28 cellular contexts compared by ENCODE assay signal in genomic region chr15:56776839-56777238, GRCh38.
"Had no signal": no experiment of that assay in that cellular context is flagged by ENCODE, and none has a peak within 500 bp of the region (broad histone marks: within the 10 kb centered on the region; RNA-seq: fewer than 3 reads in every experiment).

No MANE protein-coding gene starts in this region.

- H3K27me3 ChIP-seq: colonic mucosa, dorsolateral prefrontal cortex, esophagus muscularis mucosa, esophagus squamous epithelium, foreskin keratinocyte, gastrocnemius medialis, gastroesophageal sphincter, heart left ventricle, heart right ventricle, hepatocyte had no signal

- H3K4me2 ChIP-seq: hepatocyte had no signal

- H3K4me3 ChIP-seq: colonic mucosa, coronary artery, dorsolateral prefrontal cortex, esophagus muscularis mucosa, esophagus squamous epithelium, gastrocnemius medialis, gastroesophageal sphincter, heart left ventricle, heart right ventricle, hepatocyte had no signal

- H3K79me2 ChIP-seq: hepatocyte had no signal

- H3K27ac Mint-ChIP-seq: effector memory CD8-positive, alpha-beta T cell; endodermal cell had no signal

- H2AFZ ChIP-seq: hepatocyte had no signal

- H3K4me3 Mint-ChIP-seq: dendritic cell treated with granulocyte-macrophage colony-stimulating factor and Interleukin-4, amounts not matched to agents 40 ng/mL and 50 ng/mL, for 4 days; effector memory CD8-positive, alpha-beta T cell; endodermal cell had no signal

- H3K27me3 Mint-ChIP-seq: dendritic cell treated with granulocyte-macrophage colony-stimulating factor and Interleukin-4, amounts not matched to agents 40 ng/mL and 50 ng/mL, for 4 days had no signal

- ATAC-seq: effector memory CD8-positive, alpha-beta T cell; esophagus mucosa; gastrocnemius medialis; gastroesophageal sphincter; heart left ventricle; heart right ventricle had no signal

- H3K4me1 ChIP-seq: colonic mucosa, foreskin keratinocyte had no signal

- H3K9me3 ChIP-seq: colonic mucosa, esophagus muscularis mucosa, esophagus squamous epithelium, gastrocnemius medialis, gastroesophageal sphincter, heart left ventricle, heart right ventricle had no signal

- DNase-seq: colonic mucosa; cortex of kidney; dermis blood vessel endothelial cell; dorsolateral prefrontal cortex; effector CD4-positive, alpha-beta T cell; effector CD8-positive, alpha-beta T cell; effector memory CD4-positive, alpha-beta T cell; effector memory CD8-positive, alpha-beta T cell; endodermal cell; erythroblast; esophagus squamous epithelium; foreskin fibroblast; foreskin melanocyte; gastrocnemius medialis; glutamatergic neuron; head of caudate nucleus; heart left ventricle; heart right ventricle had no signal

- H3K9me3 Mint-ChIP-seq: dendritic cell treated with granulocyte-macrophage colony-stimulating factor and Interleukin-4, amounts not matched to agents 40 ng/mL and 50 ng/mL, for 4 days; effector memory CD8-positive, alpha-beta T cell had no signal

- FAIRE-seq: colon, frontal cortex had no signal

- H3K27ac ChIP-seq: colonic mucosa, coronary artery, dorsolateral prefrontal cortex, epithelial cell of prostate, esophagus muscularis mucosa, esophagus squamous epithelium, foreskin keratinocyte, gastrocnemius medialis, gastroesophageal sphincter, heart left ventricle, heart right ventricle, hepatocyte had no signal

- H3K36me3 ChIP-seq: colonic mucosa, esophagus muscularis mucosa, esophagus squamous epithelium, gastrocnemius medialis, gastroesophageal sphincter, heart left ventricle, heart right ventricle had no signal
